ENCODE assay signal across 12 cellular contexts in the genomic region with DNA sequence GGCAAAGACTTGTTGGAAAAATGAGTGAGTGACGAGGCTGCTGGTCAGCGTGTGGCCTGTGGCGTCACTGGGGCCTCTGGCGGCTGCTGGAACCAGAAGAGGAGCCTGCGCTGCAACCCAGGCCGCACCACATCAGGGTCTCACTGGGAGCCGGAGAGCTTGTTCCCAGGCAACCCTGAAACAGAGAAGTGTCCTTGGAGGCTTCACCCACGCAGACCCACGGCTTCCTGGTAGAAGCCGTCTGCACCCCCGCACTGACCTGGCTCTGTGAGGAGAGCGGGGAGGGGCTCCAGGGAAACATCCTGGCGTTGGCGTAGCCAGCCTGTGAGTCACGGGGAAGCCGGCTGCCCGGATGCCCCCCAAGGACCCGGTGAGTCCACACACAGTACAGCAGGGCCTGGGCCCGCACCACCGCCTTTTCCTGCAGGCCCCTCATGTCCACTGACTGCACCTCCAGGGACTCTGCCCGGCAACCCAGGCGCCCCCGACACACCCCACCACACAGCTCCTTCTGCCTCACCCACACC. TPM values are rescaled to one million over a fixed set of nuclear protein-coding genes. Genes with fewer than 3 reads are reported as not detected.
DNase-seq lines count a peak whose midpoint lies in the region; ATAC-seq and TF ChIP-seq lines count a peak whose summit lies in the region.
"Had no signal": no experiment of that assay in that cellular context is flagged by ENCODE, and none has a peak within 500 bp of the region (broad histone marks: within the 10 kb centered on the region; RNA-seq: fewer than 3 reads in every experiment).

No MANE protein-coding gene starts in this region.

- H3K27me3 ChIP-seq in IMR-90 (ENCODE audit: control insufficient read depth, insufficient read depth, low read length) (no peaks in the 10 kb centered on the region), left lung (no peaks in the 10 kb centered on the region), thyroid gland (no peaks in the 10 kb centered on the region)
- no peaks in the 10 kb centered on the region for H3K27me3 ChIP-seq in effector memory CD4-positive, alpha-beta T cell (replicated peaks; ENCODE audit: control insufficient read depth, insufficient read depth, low read length, poor library complexity, severe bottlenecking)

- peak overlapping the region; percentile 86 for H2AK9ac ChIP-seq in IMR-90 (replicated peaks; ENCODE audit: low read depth, low read length, poor library complexity)

- H2AK5ac ChIP-seq in IMR-90 (ENCODE audit: low read depth, low read length), result peak overlapping the region; percentile 96

- POLR2A ChIA-PET in IMR-90 (lab: Charles Lee; ENCODE audit: unreplicated experiment), result no interaction called here

- H3K4me2 ChIP-seq in IMR-90 (ENCODE audit: low read depth, low read length), result no peak overlapping the region

- peak overlapping the region; percentile 96 for H4K91ac ChIP-seq in IMR-90 (ENCODE audit: insufficient read depth, low read depth, low read length)

- H3K23ac ChIP-seq in IMR-90 (ENCODE audit: low read depth, low read length), result no peak overlapping the region

- TF ChIP-seq POLR2A in IMR-90 (IDR thresholded peaks at IDR 0.05; ENCODE audit: low read depth, low read length) (no peak), thyroid gland (IDR thresholded peaks at IDR 0.05) (no peak)

- H2BK20ac ChIP-seq in IMR-90 (ENCODE audit: low read depth, low read length), result peak overlapping the region; percentile 88

- no peak for TF ChIP-seq CTCF in IMR-90 (conservative IDR thresholded peaks at IDR 0.05; ENCODE audit: low read depth, low read length)
- TF ChIP-seq CTCF in left lung (IDR thresholded peaks at IDR 0.05), result no peak
- no peak for TF ChIP-seq CTCF in thyroid gland (IDR thresholded peaks at IDR 0.05)

- H4K8ac ChIP-seq in IMR-90 (ENCODE audit: low read depth in 2 of 2, low read length in 2 of 2), result peak overlapping the region in 1 of 2 experiments; percentile 63; a peak in 2 of 4 replicates

- in situ Hi-C loops in IMR-90 (cut with MboI; ENCODE audit: low sequenced_read_pairs), result no loop called here

- peak; percentile 83 for DNase-seq in IMR-90
- DNase-seq in dermis blood vessel endothelial cell, result peak; percentile 86
- DNase-seq in left lung, result peak in 1 of 2 donors; percentile 80
- DNase-seq in thyroid gland, result peak; percentile 13 to 30
- DNase-seq in effector memory CD4-positive, alpha-beta T cell, result no peak
- no peak for DNase-seq in activated T-cell treated with anti-CD3 and anti-CD28 coated beads, Interleukin-2, amount 50 U/mL, for 1 hour
- no peak for DNase-seq in left lobe of liver (ENCODE audit: low spot score)
- DNase-seq: DMS79, small intestine had no signal

- intact Hi-C loops in IMR-90 (cut with micrococcal nuclease), result no loop called here
- intact Hi-C loops in left lung (cut with DNase I), result no loop called here
- intact Hi-C loops in thyroid gland (cut with DNase I), result no loop called here

- no peak overlapping the region for H3K4me3 ChIP-seq in IMR-90 (ENCODE audit: insufficient read depth, low read depth, low read length)
- no peak overlapping the region for H3K4me3 ChIP-seq in left lung
- H3K4me3 ChIP-seq in thyroid gland (replicated peaks in 1 of 3), result no peak overlapping the region
- H3K4me3 ChIP-seq in effector memory CD4-positive, alpha-beta T cell (ENCODE audit: insufficient read depth, low read depth, low read length, poor library complexity, severe bottlenecking), result no peak overlapping the region

- peak overlapping the region; percentile 77 for H2AFZ ChIP-seq in IMR-90 (replicated peaks; ENCODE audit: low read length, poor library complexity)

- peak overlapping the region; percentile 24; the same call in 1 of the 2 replicates for H3K56ac ChIP-seq in IMR-90 (ENCODE audit: extremely low read depth, insufficient read depth, low read length)

- peak overlapping the region; percentile 99 for H2BK120ac ChIP-seq in IMR-90 (ENCODE audit: low read depth, low read length)

- peak overlapping the region; percentile 0 for H4K5ac ChIP-seq in IMR-90 (ENCODE audit: low read depth, low read length)

- peak overlapping the region; percentile 18 for H3K27ac ChIP-seq in IMR-90 (ENCODE audit: insufficient read depth, low read length)
- H3K27ac ChIP-seq in left lung, result no peak overlapping the region
- H3K27ac ChIP-seq in thyroid gland, result no peak overlapping the region
- no peak overlapping the region for H3K27ac ChIP-seq in effector memory CD4-positive, alpha-beta T cell (ENCODE audit: insufficient read depth, low read length, poor library complexity, severe bottlenecking)

- H3K9ac ChIP-seq in IMR-90 (ENCODE audit: low read depth, low read length), result no peak overlapping the region

- BruUV-seq in IMR-90 (replicated peaks; lab: Mats Ljungman, UMichigan), result no TSS peak

- dilution Hi-C loops in IMR-90 (cut with HindIII; ENCODE audit: low sequenced_read_pairs, unreplicated experiment), result no loop called here

- no peaks in the 10 kb centered on the region for H4K20me1 ChIP-seq in IMR-90 (ENCODE audit: insufficient read depth, low read length)

- H3K9me3 ChIP-seq in IMR-90 (ENCODE audit: control insufficient read depth, insufficient read depth, low read length), result no peaks in the 10 kb centered on the region
- H3K9me3 ChIP-seq in left lung, result no peaks in the 10 kb centered on the region
- H3K9me3 ChIP-seq in thyroid gland, result no peaks in the 10 kb centered on the region
- no peaks in the 10 kb centered on the region for H3K9me3 ChIP-seq in effector memory CD4-positive, alpha-beta T cell (ENCODE audit: control insufficient read depth, low read length)

- peaks cover 24% of the 10 kb centered on the region for H3K4me1 ChIP-seq in IMR-90 (ENCODE audit: control insufficient read depth, insufficient read depth, low read length)
- H3K4me1 ChIP-seq in left lung, result peaks cover 0 to 6% of the 10 kb centered on the region in 2 donors
- H3K4me1 ChIP-seq in thyroid gland, result peaks cover 0 to 4% of the 10 kb centered on the region in 2 donors
- H3K4me1 ChIP-seq in effector memory CD4-positive, alpha-beta T cell (ENCODE audit: control insufficient read depth, insufficient read depth, low read length, poor library complexity, severe bottlenecking), result no peaks in the 10 kb centered on the region

- ATAC-seq in IMR-90 (ENCODE audit: low read depth), result peak; percentile 38
- peak; percentile 46 for ATAC-seq in left lung
- no peak for ATAC-seq in HG02588 (IDR thresholded peaks at IDR 0.05; ENCODE audit: unreplicated experiment)
- no peak for ATAC-seq in left lobe of liver
- ATAC-seq: stimulated activated memory B cell treated with anti-CD40 and anti-IgM and Interleukin-4, amounts not matched to agents 10 μg/mL and 1 μg/mL and 100 μg/mL, for 72 hours had no signal

- no peaks in the 10 kb centered on the region for H3K36me3 ChIP-seq in IMR-90 (ENCODE audit: control insufficient read depth, insufficient read depth, low read length)
- no peaks in the 10 kb centered on the region for H3K36me3 ChIP-seq in left lung
- no peaks in the 10 kb centered on the region for H3K36me3 ChIP-seq in thyroid gland
- H3K36me3 ChIP-seq in effector memory CD4-positive, alpha-beta T cell (ENCODE audit: control insufficient read depth, insufficient read depth, low read length), result no peaks in the 10 kb centered on the region

- whole genome bisulfite sequencing in IMR-90 (ENCODE audit: extremely low coverage in 2 of 2, insufficient read length in 1 of 2), 2 experiments, result 77% methylated on average over 9 of the region's 23 CpGs; no CpG with 5 or more reads in 1 of the 2 experiments
- 60 to 79% methylated on average over 18 of the region's 23 CpGs for whole genome bisulfite sequencing in thyroid gland, 2 donors

- no peak; the same call in 1 of the 2 replicates for TF ChIP-seq RAD21 in IMR-90 (IDR thresholded peaks at IDR 0.05; ENCODE audit: low read length)

- CTCF ChIA-PET in IMR-90 (lab: Yijun Ruan, JAX), result no interaction called here

- H3K18ac ChIP-seq in IMR-90 (ENCODE audit: low read depth, low read length), result peak overlapping the region; percentile 9; the same call in 1 of the 2 replicates

- peak overlapping the region; percentile 93; the same call in 1 of the 3 replicates for H2BK15ac ChIP-seq in IMR-90 (ENCODE audit: low read depth, low read length)

- H3K4ac ChIP-seq in IMR-90 (ENCODE audit: low read depth, low read length), result peak overlapping the region; percentile 98

- peak overlapping the region; percentile 37 for H2BK5ac ChIP-seq in IMR-90 (ENCODE audit: low read depth, low read length, poor library complexity, severe bottlenecking)

- peaks cover 0 to 18% of the 10 kb centered on the region in 2 experiments; a peak in 1 of 4 replicates for H3K79me1 ChIP-seq in IMR-90 (ENCODE audit: low read depth in 1 of 2, low read length in 2 of 2)

- H3K14ac ChIP-seq in IMR-90 (replicated peaks; ENCODE audit: low read depth, low read length), result peak overlapping the region; percentile 76

- peaks cover 8% of the 10 kb centered on the region; the same call in 1 of the 2 replicates for H3K9me1 ChIP-seq in IMR-90 (ENCODE audit: insufficient read depth, low read length)

TF ChIP-seq in IMR-90, 13 proteins besides CTCF, POLR2A, EP300 and RAD21 (continues in another document):
- TF ChIP-seq MAFK (IDR thresholded peaks at IDR 0.05; ENCODE audit: low read depth, low read length) (no peak), MXI1 (IDR thresholded peaks at IDR 0.05; ENCODE audit: borderline replicate concordance, low read depth, low read length) (no peak), SMC3 (IDR thresholded peaks at IDR 0.05; ENCODE audit: low read depth, low read length) (no peak)
- TF ChIP-seq, protein P1, sequence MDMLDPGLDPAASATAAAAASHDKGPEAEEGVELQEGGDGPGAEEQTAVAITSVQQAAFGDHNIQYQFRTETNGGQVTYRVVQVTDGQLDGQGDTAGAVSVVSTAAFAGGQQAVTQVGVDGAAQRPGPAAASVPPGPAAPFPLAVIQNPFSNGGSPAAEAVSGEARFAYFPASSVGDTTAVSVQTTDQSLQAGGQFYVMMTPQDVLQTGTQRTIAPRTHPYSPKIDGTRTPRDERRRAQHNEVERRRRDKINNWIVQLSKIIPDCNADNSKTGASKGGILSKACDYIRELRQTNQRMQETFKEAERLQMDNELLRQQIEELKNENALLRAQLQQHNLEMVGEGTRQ (IDR thresholded peaks at IDR 0.05; ENCODE audit: low read depth, low read length), result no peak

RNA-seq across cellular contexts. Expression of a gene that starts 57.4 kb away (rescaled TPM):
- total RNA-seq in IMR-90 (2012; rRNA removed) (173 and 186 TPM in 2 replicates), dermis blood vessel endothelial cell (8.5 and 32.7 TPM in 2 replicates), left lung (100 to 1,000 TPM; 272 to 322 TPM), thyroid gland (100 to 1,000 TPM in 3 of 4 donors, 10 to 100 TPM in 1; 96.1 to 213 (median 162) TPM), left lobe of liver (48.0 TPM)
- polyA plus RNA-seq in IMR-90 (2012; rRNA removed), result 1,556 and 1,578 TPM in 2 replicates
- 1,992 and 3,331 TPM in 2 replicates for polyA plus RNA-seq in IMR-90 (2012; cell fraction: cytosol; rRNA removed)
- 5,237 and 11,886 TPM in 2 replicates for polyA plus RNA-seq in IMR-90 (2012; cell fraction: nucleus; rRNA removed; ENCODE audit: low replicate concordance)
- polyA plus RNA-seq: IgD-negative memory B cell had no signal

RNA-seq across cellular contexts. Expression of a gene that starts 59.0 kb away (rescaled TPM):
- 208 and 222 TPM in 2 replicates for total RNA-seq in IMR-90 (2012; rRNA removed)
- 1,065 and 1,165 TPM in 2 replicates for polyA plus RNA-seq in IMR-90 (2012; rRNA removed)
- polyA plus RNA-seq in IMR-90 (2012; cell fraction: cytosol; rRNA removed), result 753 and 1,846 TPM in 2 replicates
- 2,830 and 5,552 TPM in 2 replicates for polyA plus RNA-seq in IMR-90 (2012; cell fraction: nucleus; rRNA removed; ENCODE audit: low replicate concordance)
- total RNA-seq in dermis blood vessel endothelial cell, result 17.5 and 24.0 TPM in 2 replicates
- total RNA-seq in left lung, result 100 to 1,000 TPM; 405 to 474 TPM
- 100 to 1,000 TPM in 3 of 4 donors, 10 to 100 TPM in 1; 79.4 to 191 (median 172) TPM for total RNA-seq in thyroid gland
- 34.9 TPM for total RNA-seq in left lobe of liver

Comparison
In these comparisons a context has a peak if more than half of its experiments do, and no peak if none do; other contexts are left out.
1. ATAC-seq: peak in IMR-90 (single experiment) and left lung (single experiment); none in HG02588 (single experiment) and left lobe of liver (single experiment).
2. DNase-seq: peak in IMR-90 (single experiment), dermis blood vessel endothelial cell (single experiment) and thyroid gland (2 of 2); none in effector memory CD4-positive, alpha-beta T cell (0 of 3), activated T-cell treated with anti-CD3 and anti-CD28 coated beads, Interleukin-2, amount 50 U/mL, for 1 hour (single experiment) and left lobe of liver (single experiment).